Comparison of ENCODE assay signal across 10 cellular contexts in genomic region chr1:5620997-5621396, GRCh38.
DNase-seq lines count a peak whose midpoint lies in the region; ATAC-seq and TF ChIP-seq lines count a peak whose summit lies in the region.
"Had no signal": no experiment of that assay in that cellular context is flagged by ENCODE, and none has a peak within 500 bp of the region (broad histone marks: within the 10 kb centered on the region; RNA-seq: fewer than 3 reads in every experiment).

No MANE protein-coding gene starts in this region.

- no peak overlapping the region for H3K27ac ChIP-seq in ascending aorta

- no peak overlapping the region for H3K4me3 ChIP-seq in ascending aorta

- H3K4me3 Mint-ChIP-seq in endothelial cell (ENCODE audit: unreplicated experiment), result no peak overlapping the region
- no peak overlapping the region for H3K4me3 Mint-ChIP-seq in activated naive CD8-positive, alpha-beta T cell treated with anti-CD3 and anti-CD28 coated beads, Interleukin-2, amount 50 U/mL, for 24 hours

- peaks cover 9% of the 10 kb centered on the region for H3K27me3 Mint-ChIP-seq in endothelial cell (ENCODE audit: unreplicated experiment)
- H3K27me3 Mint-ChIP-seq in activated naive CD8-positive, alpha-beta T cell treated with anti-CD3 and anti-CD28 coated beads, Interleukin-2, amount 50 U/mL, for 24 hours, result peaks cover 21% of the 10 kb centered on the region

- H3K36me3 ChIP-seq in ascending aorta, result no peaks in the 10 kb centered on the region

- H3K36me3 Mint-ChIP-seq in endothelial cell (ENCODE audit: low read depth, unreplicated experiment), result no peaks in the 10 kb centered on the region
- no peaks in the 10 kb centered on the region for H3K36me3 Mint-ChIP-seq in activated naive CD8-positive, alpha-beta T cell treated with anti-CD3 and anti-CD28 coated beads, Interleukin-2, amount 50 U/mL, for 24 hours (ENCODE audit: low read depth)

- H3K4me1 Mint-ChIP-seq in endothelial cell (ENCODE audit: unreplicated experiment), result no peaks in the 10 kb centered on the region
- H3K4me1 Mint-ChIP-seq in activated naive CD8-positive, alpha-beta T cell treated with anti-CD3 and anti-CD28 coated beads, Interleukin-2, amount 50 U/mL, for 24 hours, result no peaks in the 10 kb centered on the region

- H3K9me3 ChIP-seq in ascending aorta, result no peaks in the 10 kb centered on the region

- DNase-seq in DMS 273 (lab: John Stamatoyannopoulos, UW; ENCODE audit: unreplicated experiment), result peak; percentile 47
- DNase-seq in DMS 273 treated with DMSO at 0.1 percent for 48 hours (lab: John Stamatoyannopoulos, UW), result no peak
- peak; percentile 62 for DNase-seq in NCI-H345 (lab: John Stamatoyannopoulos, UW)
- DNase-seq in endothelial cell (ENCODE audit: low spot score), result peak; percentile 60
- peak; percentile 63 for DNase-seq in retina
- DNase-seq in ascending aorta (ENCODE audit: low spot score in 2 of 2), result no peak
- no peak for DNase-seq in stimulated activated naive CD4-positive, alpha-beta T cell (lab: John Stamatoyannopoulos, UW)
- DNase-seq in activated naive CD8-positive, alpha-beta T cell treated with anti-CD3 and anti-CD28 coated beads, Interleukin-2, amount 50 U/mL, for 24 hours, result no peak
- DNase-seq: left cardiac atrium; stimulated activated CD4-positive, alpha-beta T cell treated with anti-CD3 and anti-CD28 coated beads, Interleukin-4, amount 100 ng/mL, for 1 hour had no signal

- intact Hi-C loops in ascending aorta (cut with DNase I), result no loop called here

- no peak overlapping the region for H3K27ac Mint-ChIP-seq in endothelial cell (ENCODE audit: unreplicated experiment)
- no peak overlapping the region for H3K27ac Mint-ChIP-seq in activated naive CD8-positive, alpha-beta T cell treated with anti-CD3 and anti-CD28 coated beads, Interleukin-2, amount 50 U/mL, for 24 hours

- no peaks in the 10 kb centered on the region for H3K4me1 ChIP-seq in ascending aorta

- TF ChIP-seq CTCF in endothelial cell (IDR thresholded peaks at IDR 0.05; ENCODE audit: unreplicated experiment), result peak; percentile 71
- TF ChIP-seq CTCF in ascending aorta (IDR thresholded peaks at IDR 0.05), result no peak

- no peak for ATAC-seq in activated naive CD8-positive, alpha-beta T cell treated with anti-CD3 and anti-CD28 coated beads, Interleukin-2, amount 50 U/mL, for 24 hours

- no peaks in the 10 kb centered on the region for H3K9me3 Mint-ChIP-seq in endothelial cell (ENCODE audit: unreplicated experiment)
- H3K9me3 Mint-ChIP-seq in activated naive CD8-positive, alpha-beta T cell treated with anti-CD3 and anti-CD28 coated beads, Interleukin-2, amount 50 U/mL, for 24 hours, result no peaks in the 10 kb centered on the region

- H3K27me3 ChIP-seq in ascending aorta, result no peaks in the 10 kb centered on the region

Comparison
In these comparisons a context has a peak if more than half of its experiments do, and no peak if none do; other contexts are left out.
1. DNase-seq: peak in DMS 273 (single experiment), NCI-H345 (single experiment), endothelial cell (single experiment) and retina (single experiment); none in DMS 273 treated with DMSO at 0.1 percent for 48 hours (single experiment), ascending aorta (0 of 2), stimulated activated naive CD4-positive, alpha-beta T cell (0 of 6) and activated naive CD8-positive, alpha-beta T cell treated with anti-CD3 and anti-CD28 coated beads, Interleukin-2, amount 50 U/mL, for 24 hours (single experiment).